In genomic region chr1:148402152-148403084, GRCh38 we compare ENCODE assay signal across 8 cellular contexts.
A peak's percentile ranks its signal among the peaks of the same experiment; 100 is the strongest.
DNase-seq lines count a peak whose midpoint lies in the region; ATAC-seq, FAIRE-seq and TF ChIP-seq lines count a peak whose summit lies in the region.
"Not testable (repeated sequence)": the region's sequence is repeated elsewhere in the genome, so short reads cannot be mapped to it uniquely, and the experiment has no call there.

No MANE protein-coding gene starts in this region.

- TF ChIP-seq CTCF in VCaP (conservative IDR thresholded peaks at IDR 0.05); K562 (IDR thresholded peaks at IDR 0.05 in 2 of 3, conservative IDR thresholded peaks at IDR 0.05 in 1 of 3; ENCODE audit: insufficient read depth in 2 of 3, low read depth in 1 of 3, low read length in 3 of 3); psoas muscle (IDR thresholded peaks at IDR 0.05); tibial nerve (IDR thresholded peaks at IDR 0.05): not testable (repeated sequence)

- WGBS in K562 (ENCODE audit: insufficient coverage, low coverage, missing lambda C conversion rate): under 1% methylated on average over 34 of the region's 45 CpGs
- no CpG with 5 or more reads among the region's 45 CpGs for WGBS in iPS DF 6.9 (ENCODE audit: insufficient coverage, insufficient read length)
- WGBS in psoas muscle, 3 donors: 2 to 5% (median 3%) methylated on average over 43 to 45 of the region's 45 CpGs
- WGBS in tibial nerve, 2 donors: 2 to 3% methylated on average over 43 to 45 of the region's 45 CpGs

- H3K79me2 ChIP-seq in K562 (ENCODE audit: control insufficient read depth, insufficient read depth, low read length): not testable (repeated sequence)

- H3K4me3 ChIP-seq in K562: peak overlapping the region; percentile 43
- peak overlapping the region; percentile 76; the same call in 1 of the 2 replicates for H3K4me3 ChIP-seq in iPS DF 6.9 (ENCODE audit: low read length)
- peak overlapping the region; percentile 63 for H3K4me3 ChIP-seq in psoas muscle
- peak overlapping the region; percentile 34 to 60 (median 53) for H3K4me3 ChIP-seq in tibial nerve

- in situ Hi-C loops in K562 (cut with MboI): not testable (repeated sequence)

- H2AFZ ChIP-seq in K562 (ENCODE audit: low read depth, low read length): peak overlapping the region; percentile 82

- H3K36me3 ChIP-seq in K562 (ENCODE audit: control insufficient read depth, insufficient read depth, low read length); iPS DF 6.9 (ENCODE audit: control insufficient read depth, insufficient read depth, low read length); psoas muscle (ENCODE audit: insufficient read depth in 1 of 2, low read depth in 1 of 2); tibial nerve: not testable (repeated sequence)

- not testable (repeated sequence) for H3K9me1 ChIP-seq in K562 (ENCODE audit: control insufficient read depth, insufficient read depth, low read length)

- not testable (repeated sequence) for H3K27me3 ChIP-seq in K562 (ENCODE audit: control insufficient read depth in 2 of 2, insufficient read depth in 2 of 2, low read length in 2 of 2); iPS DF 6.9 (ENCODE audit: control insufficient read depth, insufficient read depth, low read length); tibial nerve
- H3K27me3 ChIP-seq in psoas muscle (ENCODE audit: insufficient read depth in 3 of 3, low read length in 2 of 3): peaks cover 0 to 14% (median 2%) of the 10 kb centered on the region in 3 donors

- H3K4me1 ChIP-seq in K562 (replicated peaks in 1 of 2; ENCODE audit: control insufficient read depth in 2 of 2, insufficient read depth in 2 of 2, low read length in 2 of 2); iPS DF 6.9 (ENCODE audit: control insufficient read depth, insufficient read depth, low read length); psoas muscle; tibial nerve: not testable (repeated sequence)

- peak; percentile 93 for ATAC-seq in GM18502 (IDR thresholded peaks at IDR 0.05; ENCODE audit: poor library complexity, unreplicated experiment)
- ATAC-seq in HG02763 (IDR thresholded peaks at IDR 0.05; ENCODE audit: unreplicated experiment): peak; percentile 92
- peak; percentile 94 for ATAC-seq in K562
- ATAC-seq in psoas muscle: peak in 3 of 4 donors; percentile 77 to 86 (median 83)

- CTCF ChIA-PET in K562 (lab: Yijun Ruan, JAX; ENCODE audit: low intra/inter-chr PET ratio): not testable (repeated sequence)

- FAIRE-seq in K562 (lab: Jason Lieb, UNC): peak; percentile 69

- not testable (repeated sequence) for H4K20me1 ChIP-seq in K562 (replicated peaks; ENCODE audit: control insufficient read depth, insufficient read depth, low read length)

- peak overlapping the region; percentile 79 to 96 for H3K9ac ChIP-seq in K562 (ENCODE audit: insufficient read depth in 1 of 2, low read depth in 2 of 2, low read length in 2 of 2)

- peak overlapping the region; percentile 80 for H3K4me2 ChIP-seq in K562 (ENCODE audit: insufficient read depth, low read length)

- POLR2A ChIA-PET in K562 (lab: Yijun Ruan, JAX): interaction anchor here (1.0 to 1.6 kb wide), 2 partner anchors 14 to 68 kb away, joined by 4 to 9 read pairs; no protein-coding TSS in a partner anchor

- TF ChIP-seq EP300 in K562 (IDR thresholded peaks at IDR 0.05; ENCODE audit: low read length) (peak; percentile 18; the same call in 1 of the 2 replicates), tibial nerve (IDR thresholded peaks at IDR 0.05) (peak in 1 of 2 donors; percentile 63)

- TSS peak; percentile 100 for BruUV-seq in K562 (replicated peaks; lab: Mats Ljungman, UMichigan)

- TF ChIP-seq RAD21 in K562 (CRISPR knock-in tag; conservative IDR thresholded peaks at IDR 0.05 in 1 of 2, IDR thresholded peaks at IDR 0.05 in 1 of 2): peak in 1 of 2 experiments; percentile 14; a peak in 1 of 4 replicates

- H3K27ac ChIP-seq in VCaP (peak overlapping the region; percentile 66), K562 (ENCODE audit: extremely low read depth, low read depth, low read length) (peak overlapping the region; percentile 95), psoas muscle (peak overlapping the region; percentile 41), tibial nerve (peak overlapping the region in 3 of 4 donors; percentile 64 to 73 (median 66))
- not testable (repeated sequence) for H3K27ac ChIP-seq in iPS DF 6.9 (ENCODE audit: low read length)

- intact Hi-C loops in K562 (cut with micrococcal nuclease); psoas muscle (cut with DNase I): not testable (repeated sequence)

- not testable (repeated sequence) for H3K9me3 ChIP-seq in K562 (replicated peaks; ENCODE audit: control insufficient read depth, insufficient read depth, low read depth, low read length); iPS DF 6.9 (ENCODE audit: control insufficient read depth, insufficient read depth, low read length); psoas muscle; tibial nerve

- TF ChIP-seq POLR2A in K562 (conservative IDR thresholded peaks at IDR 0.05) (peak; percentile 100), tibial nerve (IDR thresholded peaks at IDR 0.05) (peak; percentile 29 to 48)

- DNase-seq in NCI-H2029 treated with DMSO at 0.1 percent for 48 hours (lab: John Stamatoyannopoulos, UW) (peak; percentile 40), K562 (ENCODE audit: extremely low read depth in 1 of 4, low spot score in 3 of 4) (peak; percentile 42 to 91 (median 54)), psoas muscle (peak; percentile 79 to 85), tibial nerve (ENCODE audit: low spot score in 2 of 2) (peak; percentile 39 to 53)
- not testable (repeated sequence) for DNase-seq in iPS DF 6.9 (ENCODE audit: low read depth, low spot score)

TF ChIP-seq in K562, 482 proteins besides CTCF, POLR2A, EP300 and RAD21 (continues in another document):
- TF ChIP-seq ETV1 (tag; conservative IDR thresholded peaks at IDR 0.05; ENCODE audit: low read depth) (0 out of 2 replicates have a peak, but pooled peaks have one; percentile 37), CBX3 (IDR thresholded peaks at IDR 0.05; ENCODE audit: borderline replicate concordance in 1 of 2, low read length in 2 of 2) (peak in 1 of 2 experiments; percentile 67; a peak in 1 of 3 replicates)
